In genomic region chrX:40346379-40346778, GRCh38 we compare ENCODE assay signal across 11 cellular contexts.
"Had no signal": no experiment of that assay in that cellular context is flagged by ENCODE, and none has a peak within 500 bp of the region (broad histone marks: within the 10 kb centered on the region; RNA-seq: fewer than 3 reads in every experiment).

No MANE protein-coding gene starts in this region.

- H3K27ac ChIP-seq: GM23248 had no signal

- H3K4me1 ChIP-seq: HAP-1 had no signal

- H2AFZ ChIP-seq: GM23248, GM23338 had no signal

- H3K27ac Mint-ChIP-seq: GM23338, H9, HFFc6 had no signal

- H3K4me1 Mint-ChIP-seq: GM23338, H9 had no signal

- ATAC-seq: GM23338, HCT116 had no signal

- H3K4me2 ChIP-seq: GM23338 had no signal

- H3K9me3 ChIP-seq: HAP-1 had no signal

- DNase-seq: GM23248, GOT3, H7, H9, HCEC 1CT, HFFc6 had no signal

- H3K9ac ChIP-seq: GM23248 had no signal

- FAIRE-seq: H1, H54 had no signal

- H3K4me3 ChIP-seq: GM23248, GM23338, HAP-1 had no signal

- H3K4me3 Mint-ChIP-seq: GM23338, H9, HFFc6 had no signal

- H3K36me3 ChIP-seq: HAP-1 had no signal
